In the genomic region with DNA sequence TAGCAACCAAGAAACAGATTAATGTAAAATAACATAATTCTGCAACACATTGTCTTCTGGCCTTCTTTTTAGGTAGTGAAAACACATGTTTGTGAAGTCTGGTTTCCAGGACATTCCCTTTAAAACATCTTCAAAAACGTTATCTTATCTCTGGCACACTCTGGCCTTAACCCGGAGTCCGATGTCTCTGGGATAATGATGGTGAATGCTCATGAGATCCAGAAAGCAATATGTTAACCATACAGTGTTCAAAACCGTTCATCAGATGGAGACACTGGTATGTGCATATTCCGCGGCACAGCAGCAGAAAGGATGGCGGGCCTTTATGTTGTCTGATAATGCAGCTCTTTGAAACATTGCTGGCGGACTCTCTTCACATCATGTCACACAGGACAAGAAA, we compare ENCODE assay signal across 26 cellular contexts.
"Had no signal": no experiment of that assay in that cellular context is flagged by ENCODE, and none has a peak within 500 bp of the region (broad histone marks: within the 10 kb centered on the region; RNA-seq: fewer than 3 reads in every experiment).

No MANE protein-coding gene starts in this region.

- H3K4me3 ChIP-seq: dorsolateral prefrontal cortex, gastrocnemius medialis, lung, mucosa of descending colon, ovary, psoas muscle, skin epidermis, thoracic aorta, transverse colon, upper lobe of right lung, uterus had no signal

- DNase-seq: cerebellar nuclear complex; cortex of kidney; dorsolateral prefrontal cortex; effector CD4-positive, alpha-beta T cell; foreskin fibroblast; gastrocnemius medialis; head of caudate nucleus; kidney; mucosa of descending colon; naive B cell; nucleus accumbens; ovary; posterior cingulate gyrus; psoas muscle; right cardiac atrium; stimulated activated CD4-positive, alpha-beta T cell treated with anti-CD3 and anti-CD28 coated beads, Interleukin-15, amount 100 ng/mL, for 24 hours; stimulated activated CD4-positive, alpha-beta T cell treated with anti-CD3 and anti-CD28 coated beads, Interleukin-2, amount 100 ng/mL, for 48 hours; stimulated activated naive B cell treated with anti-CD40 and anti-IgM and Interleukin-4, amounts not matched to agents 10 μg/mL and 1 μg/mL and 100 μg/mL, for 72 hours; transverse colon; upper lobe of right lung; uterus had no signal

- H3K36me3 ChIP-seq: gastrocnemius medialis, ovary, thoracic aorta, transverse colon, upper lobe of right lung, uterus had no signal

- H3K9me3 ChIP-seq: gastrocnemius medialis, mucosa of descending colon, ovary, psoas muscle, thoracic aorta, transverse colon, upper lobe of right lung, uterus had no signal

- H3K27me3 ChIP-seq: gastrocnemius medialis, ovary, transverse colon, upper lobe of right lung, uterus had no signal

- H3K4me1 ChIP-seq: gastrocnemius medialis, psoas muscle, upper lobe of right lung, uterus had no signal

- ATAC-seq: gastrocnemius medialis; left lobe of liver; mucosa of descending colon; natural killer cell treated with Interleukin-12 subunit alpha and Interleukin-12 subunit beta and Interleukin-15 and Interleukin-18, amount 100 ng/mL, for 72 hours; psoas muscle; right cardiac atrium; stimulated activated naive B cell treated with anti-CD40 and anti-IgM and Interleukin-4, amounts not matched to agents 10 μg/mL and 1 μg/mL and 100 μg/mL, for 72 hours; upper lobe of right lung had no signal

- H3K27ac ChIP-seq: dorsolateral prefrontal cortex, gastrocnemius medialis, ovary, psoas muscle, skin epidermis, thoracic aorta, transverse colon, upper lobe of right lung, uterus had no signal
